Comparison of ENCODE assay signal across 8 cellular contexts in genomic region chr7:85023066-85023687, GRCh38.
DNase-seq lines count a peak whose midpoint lies in the region; ATAC-seq, FAIRE-seq and TF ChIP-seq lines count a peak whose summit lies in the region.

No MANE protein-coding gene starts in this region.

- 0 out of 3 replicates have a peak, but pooled peaks have one; percentile 42 for ATAC-seq in GM12878
- ATAC-seq in GM19328 (IDR thresholded peaks at IDR 0.05; ENCODE audit: unreplicated experiment) = no peak

- 0% methylated on average over 2 of the region's 2 CpGs for WGBS in GM12878 (ENCODE audit: insufficient coverage, insufficient replicate concordance, low lambda C conversion rate, missing lambda C conversion rate)

- in situ Hi-C loops in GM12878 (cut with MboI) = loop anchor here (5.0 kb wide), 1 partner anchor 1046 kb away; no protein-coding TSS in a partner anchor

- no peak overlapping the region for H2AFZ ChIP-seq in GM12878 (ENCODE audit: control insufficient read depth, low read depth, low read length)

- no peak for TF ChIP-seq POLR2A in GM12878 (IDR thresholded peaks at IDR 0.05; ENCODE audit: low read depth, low read length)
- TF ChIP-seq POLR2A in GM12892 (IDR thresholded peaks at IDR 0.05; ENCODE audit: low read depth, low read length) = no peak

- no peaks in the 10 kb centered on the region for H3K36me3 ChIP-seq in DOHH2 (ENCODE audit: control insufficient read depth, low read length)
- no peaks in the 10 kb centered on the region for H3K36me3 ChIP-seq in GM12878 (ENCODE audit: control insufficient read depth in 2 of 2, insufficient read depth in 2 of 2, low read length in 1 of 2)

- FAIRE-seq in GM12878 (lab: Jason Lieb, UNC) (peak; percentile 65), GM12892 (lab: Jason Lieb, UNC) (no peak)

- intact Hi-C loops in GM12878 (cut with micrococcal nuclease; ENCODE audit: unreplicated experiment) = loop anchor here (1.0 to 5.0 kb wide), 3 partner anchors 411 to 1087 kb away; no protein-coding TSS in a partner anchor

- TF ChIP-seq RAD21 in GM12878 (IDR thresholded peaks at IDR 0.05; ENCODE audit: insufficient read depth, low read depth, low read length) = peak; percentile 83

- CTCF ChIA-PET in GM12878 (lab: Yijun Ruan, JAX) = interaction anchor here (0.7 to 8.1 kb wide), 19 partner anchors 14 to 1206 kb away, joined by 3 to 186 read pairs (median 4); no protein-coding TSS in a partner anchor

- POLR2A ChIA-PET in GM12878 (lab: Charles Lee) = no interaction called here

- H3K79me2 ChIP-seq in DOHH2 (ENCODE audit: control insufficient read depth, low read length) = no peaks in the 10 kb centered on the region
- no peaks in the 10 kb centered on the region for H3K79me2 ChIP-seq in GM12878 (ENCODE audit: control insufficient read depth, insufficient read depth, low read length)

- peak; percentile 44 for TF ChIP-seq CTCF in AG09319 (IDR thresholded peaks at IDR 0.05; ENCODE audit: low read depth, low read length)
- peak; percentile 66 for TF ChIP-seq CTCF in DOHH2 (IDR thresholded peaks at IDR 0.05; ENCODE audit: low read depth, low read length, poor library complexity, severe bottlenecking)
- peak; percentile 42 to 62 (median 52); a peak in 4 of 6 replicates for TF ChIP-seq CTCF in GM12878 (IDR thresholded peaks at IDR 0.05 in 2 of 3, conservative IDR thresholded peaks at IDR 0.05 in 1 of 3; ENCODE audit: control insufficient read depth in 2 of 3, extremely low read depth in 1 of 3, insufficient read depth in 1 of 3, low read depth in 3 of 3, low read length in 3 of 3)

- RAD21 ChIA-PET in GM12878 (lab: Charles Lee; ENCODE audit: unreplicated experiment) = interaction anchor here (1.1 to 7.2 kb wide), 4 partner anchors 1046 to 1088 kb away, joined by 3 to 79 read pairs (median 6); no protein-coding TSS in a partner anchor

- no peaks in the 10 kb centered on the region for H3K9me2 ChIP-seq in DOHH2 (replicated peaks; ENCODE audit: control insufficient read depth, low read length)

- H3K9ac ChIP-seq in GM12878 (ENCODE audit: control insufficient read depth, insufficient read depth, low read length) = no peak overlapping the region

- BruUV-seq in GM12878 (replicated peaks; lab: Mats Ljungman, UMichigan) = no TSS peak

- TF ChIP-seq EP300 in GM12878 (IDR thresholded peaks at IDR 0.05; ENCODE audit: borderline replicate concordance in 1 of 2, control insufficient read depth in 1 of 2, low read depth in 2 of 2, low read length in 2 of 2) = no peak

- no peaks in the 10 kb centered on the region for H3F3A ChIP-seq in DOHH2 (ENCODE audit: control insufficient read depth, insufficient read depth)

- H3K4me3 ChIP-seq in DOHH2 (ENCODE audit: low read length) (no peak overlapping the region), GM12878 (no peak overlapping the region)

- no peaks in the 10 kb centered on the region for H4K20me1 ChIP-seq in DOHH2 (ENCODE audit: control insufficient read depth, insufficient read depth, low read depth, low read length)
- H4K20me1 ChIP-seq in GM12878 (ENCODE audit: control insufficient read depth, insufficient read depth) = no peaks in the 10 kb centered on the region

- H3K4me2 ChIP-seq in DOHH2 (ENCODE audit: low read length) (no peak overlapping the region), GM12878 (ENCODE audit: control insufficient read depth, insufficient read depth) (no peak overlapping the region)

- H3K27me3 ChIP-seq in DOHH2 (ENCODE audit: control insufficient read depth, low read length) (no peaks in the 10 kb centered on the region), GM12878 (replicated peaks in 1 of 2; ENCODE audit: control insufficient read depth in 2 of 2, insufficient read depth in 2 of 2, low read length in 1 of 2) (no peaks in the 10 kb centered on the region)

- H3K4me1 ChIP-seq in DOHH2 (ENCODE audit: control insufficient read depth, low read length) = no peaks in the 10 kb centered on the region
- no peaks in the 10 kb centered on the region; the same call in 1 of the 2 replicates for H3K4me1 ChIP-seq in GM12878 (ENCODE audit: control insufficient read depth, insufficient read depth, low read length)

- no peak overlapping the region for H3K27ac ChIP-seq in DOHH2 (ENCODE audit: low read depth, low read length)
- H3K27ac ChIP-seq in GM12878 (ENCODE audit: control insufficient read depth, insufficient read depth) = no peak overlapping the region

- H3K9me3 ChIP-seq in DOHH2 (ENCODE audit: control insufficient read depth, insufficient read depth, low read length) (no peaks in the 10 kb centered on the region), GM12878 (replicated peaks; ENCODE audit: control insufficient read depth, insufficient read depth, low read length) (no peaks in the 10 kb centered on the region)

- DNase-seq in AG09319 (ENCODE audit: extremely low read depth, low read depth) (peak; percentile 23), NCI-H2107 (lab: John Stamatoyannopoulos, UW) (peak; percentile 13), GM12878 (ENCODE audit: low read depth, low spot score) (no peak), left kidney (ENCODE audit: low read depth, low spot score) (peak; percentile 75), cerebellar nuclear complex (lab: John Stamatoyannopoulos, UW) (no peak), GM12892 (ENCODE audit: insufficient read length) (no peak)

- SMC1A ChIA-PET in GM12878 (lab: Charles Lee; ENCODE audit: uncharacterized antibody, unreplicated experiment) = interaction anchor here (1.0 to 8.0 kb wide), 14 partner anchors 12 to 1090 kb away, joined by 3 to 116 read pairs (median 7); no protein-coding TSS in a partner anchor

TF ChIP-seq in GM12878, 131 proteins besides CTCF, POLR2A, EP300 and RAD21:
- no peak for TF ChIP-seq SMAD5 (IDR thresholded peaks at IDR 0.05; ENCODE audit: low read depth)
- peak; percentile 81 for TF ChIP-seq SMC3 (IDR thresholded peaks at IDR 0.05; ENCODE audit: borderline replicate concordance, low read length)
- no peak for TF ChIP-seq BCL3 (IDR thresholded peaks at IDR 0.05; ENCODE audit: borderline replicate concordance, insufficient read depth, low read depth, low read length, poor library complexity, severe bottlenecking)
- TF ChIP-seq RCOR1 (conservative IDR thresholded peaks at IDR 0.05; ENCODE audit: low read depth, low read length) = no peak
- TF ChIP-seq, protein P1, sequence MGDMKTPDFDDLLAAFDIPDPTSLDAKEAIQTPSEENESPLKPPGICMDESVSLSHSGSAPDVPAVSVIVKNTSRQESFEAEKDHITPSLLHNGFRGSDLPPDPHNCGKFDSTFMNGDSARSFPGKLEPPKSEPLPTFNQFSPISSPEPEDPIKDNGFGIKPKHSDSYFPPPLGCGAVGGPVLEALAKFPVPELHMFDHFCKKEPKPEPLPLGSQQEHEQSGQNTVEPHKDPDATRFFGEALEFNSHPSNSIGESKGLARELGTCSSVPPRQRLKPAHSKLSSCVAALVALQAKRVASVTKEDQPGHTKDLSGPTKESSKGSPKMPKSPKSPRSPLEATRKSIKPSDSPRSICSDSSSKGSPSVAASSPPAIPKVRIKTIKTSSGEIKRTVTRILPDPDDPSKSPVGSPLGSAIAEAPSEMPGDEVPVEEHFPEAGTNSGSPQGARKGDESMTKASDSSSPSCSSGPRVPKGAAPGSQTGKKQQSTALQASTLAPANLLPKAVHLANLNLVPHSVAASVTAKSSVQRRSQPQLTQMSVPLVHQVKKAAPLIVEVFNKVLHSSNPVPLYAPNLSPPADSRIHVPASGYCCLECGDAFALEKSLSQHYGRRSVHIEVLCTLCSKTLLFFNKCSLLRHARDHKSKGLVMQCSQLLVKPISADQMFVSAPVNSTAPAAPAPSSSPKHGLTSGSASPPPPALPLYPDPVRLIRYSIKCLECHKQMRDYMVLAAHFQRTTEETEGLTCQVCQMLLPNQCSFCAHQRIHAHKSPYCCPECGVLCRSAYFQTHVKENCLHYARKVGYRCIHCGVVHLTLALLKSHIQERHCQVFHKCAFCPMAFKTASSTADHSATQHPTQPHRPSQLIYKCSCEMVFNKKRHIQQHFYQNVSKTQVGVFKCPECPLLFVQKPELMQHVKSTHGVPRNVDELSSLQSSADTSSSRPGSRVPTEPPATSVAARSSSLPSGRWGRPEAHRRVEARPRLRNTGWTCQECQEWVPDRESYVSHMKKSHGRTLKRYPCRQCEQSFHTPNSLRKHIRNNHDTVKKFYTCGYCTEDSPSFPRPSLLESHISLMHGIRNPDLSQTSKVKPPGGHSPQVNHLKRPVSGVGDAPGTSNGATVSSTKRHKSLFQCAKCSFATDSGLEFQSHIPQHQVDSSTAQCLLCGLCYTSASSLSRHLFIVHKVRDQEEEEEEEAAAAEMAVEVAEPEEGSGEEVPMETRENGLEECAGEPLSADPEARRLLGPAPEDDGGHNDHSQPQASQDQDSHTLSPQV (IDR thresholded peaks at IDR 0.05) = 0 out of 2 replicates have a peak, but pooled peaks have one; percentile 23
- TF ChIP-seq PAX5 (IDR thresholded peaks at IDR 0.05; ENCODE audit: borderline replicate concordance, low read depth, low read length) = no peak
- no peak for TF ChIP-seq ZNF384 (IDR thresholded peaks at IDR 0.05; ENCODE audit: borderline replicate concordance, low read depth, low read length)

Comparison
In these comparisons a context has a peak if more than half of its experiments do, and no peak if none do; other contexts are left out.
1. DNase-seq: peak in AG09319 (single experiment), NCI-H2107 (single experiment) and left kidney (single experiment); none in GM12878 (single experiment), cerebellar nuclear complex (0 of 2) and GM12892 (single experiment).
2. Peak in every context shown above with its lines, with median percentiles within 50 percentile points of each other: CTCF ChIP-seq.